Comparison of ENCODE assay signal across 21 cellular contexts in genomic region chr11:104625246-104625645, GRCh38.
A peak's percentile ranks its signal among the peaks of the same experiment; 100 is the strongest.
DNase-seq lines count a peak whose midpoint lies in the region; ATAC-seq and TF ChIP-seq lines count a peak whose summit lies in the region.
"Had no signal": no experiment of that assay in that cellular context is flagged by ENCODE, and none has a peak within 500 bp of the region (broad histone marks: within the 10 kb centered on the region; RNA-seq: fewer than 3 reads in every experiment).

No MANE protein-coding gene starts in this region.

- no peak overlapping the region for H2AFZ ChIP-seq in mammary epithelial cell (ENCODE audit: low read depth, low read length)

- H3K27ac Mint-ChIP-seq in activated CD8-positive, alpha-beta memory T cell treated with anti-CD3 and anti-CD28 coated beads, Interleukin-2, amount 10 ng/mL, durations not matched to agents 7 days and 5 days, result no peak overlapping the region
- H3K27ac Mint-ChIP-seq: activated CD4-positive, alpha-beta T cell treated with anti-CD3 and anti-CD28 coated beads, Interleukin-2, amount 10 ng/mL, durations not matched to agents 24 days and 14 days; CD4-positive, alpha-beta T cell; dendritic cell treated with granulocyte-macrophage colony-stimulating factor and Interleukin-4, amounts not matched to agents 40 ng/mL and 50 ng/mL, for 4 days; naive thymus-derived CD4-positive, alpha-beta T cell had no signal

- no peaks in the 10 kb centered on the region for H4K20me1 ChIP-seq in mammary epithelial cell (ENCODE audit: insufficient read depth, low read length)

- H3K36me3 ChIP-seq in mammary epithelial cell (ENCODE audit: insufficient read depth, low read length), result no peaks in the 10 kb centered on the region
- no peaks in the 10 kb centered on the region for H3K36me3 ChIP-seq in ascending aorta
- H3K36me3 ChIP-seq: ovary, sigmoid colon, upper lobe of right lung had no signal

- no peak overlapping the region for H3K4me3 Mint-ChIP-seq in activated CD8-positive, alpha-beta memory T cell treated with anti-CD3 and anti-CD28 coated beads, Interleukin-2, amount 10 ng/mL, durations not matched to agents 7 days and 5 days
- H3K4me3 Mint-ChIP-seq: activated CD4-positive, alpha-beta T cell treated with anti-CD3 and anti-CD28 coated beads, Interleukin-2, amount 10 ng/mL, durations not matched to agents 24 days and 14 days; CD4-positive, alpha-beta T cell; dendritic cell treated with granulocyte-macrophage colony-stimulating factor and Interleukin-4, amounts not matched to agents 40 ng/mL and 50 ng/mL, for 4 days; naive thymus-derived CD4-positive, alpha-beta T cell had no signal

- no peak overlapping the region for H3K27ac ChIP-seq in mammary epithelial cell (ENCODE audit: insufficient read depth, low read depth, low read length)
- H3K27ac ChIP-seq in ascending aorta, result no peak overlapping the region
- H3K27ac ChIP-seq: ovary, sigmoid colon, upper lobe of right lung had no signal

- no peaks in the 10 kb centered on the region for H3K79me2 ChIP-seq in mammary epithelial cell (ENCODE audit: insufficient read depth, low read length)

- dilution Hi-C loops in mammary epithelial cell (cut with HindIII; ENCODE audit: low sequenced_read_pairs), result no loop called here

- no peaks in the 10 kb centered on the region for H3K9me3 ChIP-seq in mammary epithelial cell (replicated peaks; ENCODE audit: insufficient read depth, low read length)
- H3K9me3 ChIP-seq in ascending aorta, result no peaks in the 10 kb centered on the region
- H3K9me3 ChIP-seq: ovary, sigmoid colon, upper lobe of right lung had no signal

- DNase-seq in EL (peak; percentile 39), LHCN-M2 (ENCODE audit: low read depth) (peak; percentile 37), mammary epithelial cell (peak; percentile 18), foreskin fibroblast (peak; percentile 57 to 75), ascending aorta (ENCODE audit: low spot score in 2 of 2) (no peak), NOMO-1 treated with DMSO at 0.1 percent for 48 hours (lab: John Stamatoyannopoulos, UW; ENCODE audit: unreplicated experiment) (no peak)
- no peak for DNase-seq in activated CD8-positive, alpha-beta memory T cell treated with anti-CD3 and anti-CD28 coated beads, Interleukin-2, amount 10 ng/mL, durations not matched to agents 7 days and 5 days
- DNase-seq: activated CD4-positive, alpha-beta T cell treated with anti-CD3 and anti-CD28 coated beads, Interleukin-2, amount 10 ng/mL, durations not matched to agents 24 days and 14 days; activated CD8-positive, alpha-beta memory T cell treated with anti-CD3 and anti-CD28 coated beads, Interleukin-2, amount 50 U/mL, for 4 hours; activated gamma-delta T cell treated with Interleukin-2 at 50 U/mL for 16 hours; aorta; CD4-positive, alpha-beta T cell; DMS79; naive thymus-derived CD4-positive, alpha-beta T cell; NCI-H1417 treated with DMSO at 0.1 percent for 48 hours; ovary; sigmoid colon; stimulated activated CD4-positive, alpha-beta T cell treated with anti-CD3 and anti-CD28 coated beads, Interleukin-1b, Interleukin-23, amount 100 ng/mL, for 48 hours; upper lobe of right lung had no signal

- CTCF ChIA-PET in mammary epithelial cell (lab: Charles Lee; ENCODE audit: low non-redundant PET), result no interaction called here
- CTCF ChIA-PET in activated CD8-positive, alpha-beta memory T cell treated with anti-CD3 and anti-CD28 coated beads, Interleukin-2, amount 10 ng/mL, durations not matched to agents 7 days and 5 days (lab: Charles Lee), result no interaction called here

- H3K4me1 ChIP-seq in mammary epithelial cell (ENCODE audit: insufficient read depth, low read length), result no peaks in the 10 kb centered on the region
- H3K4me1 ChIP-seq in ascending aorta, result no peaks in the 10 kb centered on the region
- H3K4me1 ChIP-seq: upper lobe of right lung had no signal

- H3K27me3 Mint-ChIP-seq in activated CD8-positive, alpha-beta memory T cell treated with anti-CD3 and anti-CD28 coated beads, Interleukin-2, amount 10 ng/mL, durations not matched to agents 7 days and 5 days, result no peaks in the 10 kb centered on the region
- H3K27me3 Mint-ChIP-seq: activated CD4-positive, alpha-beta T cell treated with anti-CD3 and anti-CD28 coated beads, Interleukin-2, amount 10 ng/mL, durations not matched to agents 24 days and 14 days; CD4-positive, alpha-beta T cell; dendritic cell treated with granulocyte-macrophage colony-stimulating factor and Interleukin-4, amounts not matched to agents 40 ng/mL and 50 ng/mL, for 4 days; naive thymus-derived CD4-positive, alpha-beta T cell had no signal

- 44% methylated on average over 2 of the region's 2 CpGs for WGBS in mammary epithelial cell (ENCODE audit: low coverage, missing lambda C conversion rate)

- H3K4me3 ChIP-seq in mammary epithelial cell (replicated peaks in 1 of 3; ENCODE audit: insufficient read depth in 1 of 3, low read depth in 2 of 3, low read length in 3 of 3) (no peak overlapping the region), foreskin fibroblast (ENCODE audit: low read depth in 1 of 2, low read length in 2 of 2) (no peak overlapping the region), ascending aorta (no peak overlapping the region)
- H3K4me3 ChIP-seq: ovary, sigmoid colon, upper lobe of right lung had no signal

- ATAC-seq in SK-N-SH treated with all-trans-retinoic acid at 6 μM for 48 hours, result no peak
- no peak for ATAC-seq in activated CD8-positive, alpha-beta memory T cell treated with anti-CD3 and anti-CD28 coated beads, Interleukin-2, amount 10 ng/mL, durations not matched to agents 7 days and 5 days
- ATAC-seq: naive thymus-derived CD4-positive, alpha-beta T cell; upper lobe of right lung had no signal

- in situ Hi-C loops in mammary epithelial cell (cut with MboI; ENCODE audit: low sequenced_read_pairs in 2 of 2), result no loop called here

- H3K4me2 ChIP-seq in mammary epithelial cell (ENCODE audit: insufficient read depth, low read depth, low read length), result no peak overlapping the region

- peaks cover 12% of the 10 kb centered on the region for H3K36me3 Mint-ChIP-seq in activated CD8-positive, alpha-beta memory T cell treated with anti-CD3 and anti-CD28 coated beads, Interleukin-2, amount 10 ng/mL, durations not matched to agents 7 days and 5 days

- peaks cover 11% of the 10 kb centered on the region for H3K4me1 Mint-ChIP-seq in activated CD8-positive, alpha-beta memory T cell treated with anti-CD3 and anti-CD28 coated beads, Interleukin-2, amount 10 ng/mL, durations not matched to agents 7 days and 5 days

- H3K27me3 ChIP-seq in mammary epithelial cell (ENCODE audit: insufficient read depth, low read length), result no peaks in the 10 kb centered on the region
- no peaks in the 10 kb centered on the region for H3K27me3 ChIP-seq in ascending aorta
- H3K27me3 ChIP-seq: ovary, sigmoid colon, upper lobe of right lung had no signal

- no TSS peak for BruUV-seq in mammary epithelial cell (replicated peaks; lab: Mats Ljungman, UMichigan)

- intact Hi-C loops in mammary epithelial cell (cut with micrococcal nuclease), result no loop called here
- intact Hi-C loops in ascending aorta (cut with DNase I), result no loop called here

- peaks cover 5% of the 10 kb centered on the region for H3K9me3 Mint-ChIP-seq in activated CD8-positive, alpha-beta memory T cell treated with anti-CD3 and anti-CD28 coated beads, Interleukin-2, amount 10 ng/mL, durations not matched to agents 7 days and 5 days (ENCODE audit: low read depth)
- H3K9me3 Mint-ChIP-seq: CD4-positive, alpha-beta T cell had no signal

- no peak overlapping the region for H3K9ac ChIP-seq in mammary epithelial cell (ENCODE audit: insufficient read depth, low read length)

- TF ChIP-seq CTCF in mammary epithelial cell (conservative IDR thresholded peaks at IDR 0.05 in 1 of 2, IDR thresholded peaks at IDR 0.05 in 1 of 2; ENCODE audit: extremely low read depth in 1 of 2, insufficient read depth in 1 of 2, low read depth in 1 of 2, low read length in 2 of 2) (no peak), foreskin fibroblast (IDR thresholded peaks at IDR 0.05; ENCODE audit: low read depth, low read length) (no peak), ascending aorta (IDR thresholded peaks at IDR 0.05) (no peak)

TF ChIP-seq in SK-N-SH treated with all-trans-retinoic acid at 6 μM for 48 hours, 23 proteins besides CTCF, POLR2A, EP300 and RAD21 (continues in another document):
- TF ChIP-seq, protein P1, sequence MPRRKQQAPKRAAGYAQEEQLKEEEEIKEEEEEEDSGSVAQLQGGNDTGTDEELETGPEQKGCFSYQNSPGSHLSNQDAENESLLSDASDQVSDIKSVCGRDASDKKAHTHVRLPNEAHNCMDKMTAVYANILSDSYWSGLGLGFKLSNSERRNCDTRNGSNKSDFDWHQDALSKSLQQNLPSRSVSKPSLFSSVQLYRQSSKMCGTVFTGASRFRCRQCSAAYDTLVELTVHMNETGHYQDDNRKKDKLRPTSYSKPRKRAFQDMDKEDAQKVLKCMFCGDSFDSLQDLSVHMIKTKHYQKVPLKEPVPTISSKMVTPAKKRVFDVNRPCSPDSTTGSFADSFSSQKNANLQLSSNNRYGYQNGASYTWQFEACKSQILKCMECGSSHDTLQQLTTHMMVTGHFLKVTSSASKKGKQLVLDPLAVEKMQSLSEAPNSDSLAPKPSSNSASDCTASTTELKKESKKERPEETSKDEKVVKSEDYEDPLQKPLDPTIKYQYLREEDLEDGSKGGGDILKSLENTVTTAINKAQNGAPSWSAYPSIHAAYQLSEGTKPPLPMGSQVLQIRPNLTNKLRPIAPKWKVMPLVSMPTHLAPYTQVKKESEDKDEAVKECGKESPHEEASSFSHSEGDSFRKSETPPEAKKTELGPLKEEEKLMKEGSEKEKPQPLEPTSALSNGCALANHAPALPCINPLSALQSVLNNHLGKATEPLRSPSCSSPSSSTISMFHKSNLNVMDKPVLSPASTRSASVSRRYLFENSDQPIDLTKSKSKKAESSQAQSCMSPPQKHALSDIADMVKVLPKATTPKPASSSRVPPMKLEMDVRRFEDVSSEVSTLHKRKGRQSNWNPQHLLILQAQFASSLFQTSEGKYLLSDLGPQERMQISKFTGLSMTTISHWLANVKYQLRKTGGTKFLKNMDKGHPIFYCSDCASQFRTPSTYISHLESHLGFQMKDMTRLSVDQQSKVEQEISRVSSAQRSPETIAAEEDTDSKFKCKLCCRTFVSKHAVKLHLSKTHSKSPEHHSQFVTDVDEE (CRISPR knock-in tag; IDR thresholded peaks at IDR 0.05), result no peak
- TF ChIP-seq, protein P2, sequence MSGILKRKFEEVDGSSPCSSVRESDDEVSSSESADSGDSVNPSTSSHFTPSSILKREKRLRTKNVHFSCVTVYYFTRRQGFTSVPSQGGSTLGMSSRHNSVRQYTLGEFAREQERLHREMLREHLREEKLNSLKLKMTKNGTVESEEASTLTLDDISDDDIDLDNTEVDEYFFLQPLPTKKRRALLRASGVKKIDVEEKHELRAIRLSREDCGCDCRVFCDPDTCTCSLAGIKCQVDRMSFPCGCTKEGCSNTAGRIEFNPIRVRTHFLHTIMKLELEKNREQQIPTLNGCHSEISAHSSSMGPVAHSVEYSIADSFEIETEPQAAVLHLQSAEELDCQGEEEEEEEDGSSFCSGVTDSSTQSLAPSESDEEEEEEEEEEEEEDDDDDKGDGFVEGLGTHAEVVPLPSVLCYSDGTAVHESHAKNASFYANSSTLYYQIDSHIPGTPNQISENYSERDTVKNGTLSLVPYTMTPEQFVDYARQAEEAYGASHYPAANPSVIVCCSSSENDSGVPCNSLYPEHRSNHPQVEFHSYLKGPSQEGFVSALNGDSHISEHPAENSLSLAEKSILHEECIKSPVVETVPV (CRISPR knock-in tag; IDR thresholded peaks at IDR 0.05), result no peak

Comparison
In these comparisons a context has a peak if more than half of its experiments do, and no peak if none do; other contexts are left out.
1. DNase-seq: peak in EL (single experiment), LHCN-M2 (single experiment), mammary epithelial cell (single experiment) and foreskin fibroblast (2 of 2); none in ascending aorta (0 of 2), NOMO-1 treated with DMSO at 0.1 percent for 48 hours (single experiment) and activated CD8-positive, alpha-beta memory T cell treated with anti-CD3 and anti-CD28 coated beads, Interleukin-2, amount 10 ng/mL, durations not matched to agents 7 days and 5 days (single experiment).